ENCODE assay signal across 17 cellular contexts in the genomic region with DNA sequence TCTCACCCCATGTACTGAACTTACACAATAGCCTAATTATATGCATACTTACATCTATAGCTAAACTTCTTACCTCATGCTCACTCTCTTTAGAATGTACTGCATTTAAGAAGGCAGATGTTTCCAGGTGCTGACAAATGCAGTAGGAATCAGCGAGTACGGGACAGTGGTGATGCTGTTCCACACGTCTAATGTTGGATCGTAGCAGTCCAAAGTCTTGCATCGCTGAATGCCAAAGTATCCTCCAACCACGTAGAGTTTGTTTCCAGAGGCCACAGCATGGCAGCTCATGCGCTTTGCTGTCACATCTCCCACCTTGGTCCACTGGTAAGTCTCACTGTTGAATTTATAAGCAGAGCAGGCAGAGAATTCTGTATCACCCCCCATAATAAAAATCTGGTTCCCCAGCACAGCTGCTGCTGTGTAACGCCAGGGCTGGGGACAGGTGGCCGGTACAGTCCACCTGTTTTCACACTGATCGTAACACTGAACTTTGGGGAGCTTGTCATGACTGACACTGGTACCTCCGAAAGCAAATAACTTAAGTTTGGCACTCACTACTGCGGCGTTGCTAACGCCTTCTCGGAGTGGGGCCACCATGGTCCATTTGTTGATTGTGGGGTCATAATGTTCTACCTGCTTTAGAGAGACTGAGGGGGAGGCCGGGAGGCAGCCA.
"Had no signal": no experiment of that assay in that cellular context is flagged by ENCODE, and none has a peak within 500 bp of the region (broad histone marks: within the 10 kb centered on the region; RNA-seq: fewer than 3 reads in every experiment).

No MANE protein-coding gene starts in this region.

- H3K36me3 ChIP-seq: right atrium auricular region had no signal

- H3K27ac ChIP-seq: right atrium auricular region had no signal

- ATAC-seq: activated CD8-positive, alpha-beta T cell treated with anti-CD3 and anti-CD28 coated beads for 36 hours; activated T-cell treated with anti-CD3 and anti-CD28 coated beads, Interleukin-2, amount 50 U/mL, for 4 hours; left colon; stimulated activated naive CD8-positive, alpha-beta T cell treated with anti-CD3 and anti-CD28 coated beads, Interleukin-15, amount 100 ng/mL, for 72 hours; WTC11 had no signal

- H3K27ac Mint-ChIP-seq: activated CD8-positive, alpha-beta T cell treated with anti-CD3 and anti-CD28 coated beads for 36 hours; activated naive CD8-positive, alpha-beta T cell; stimulated activated naive CD8-positive, alpha-beta T cell treated with anti-CD3 and anti-CD28 coated beads, Interleukin-15, amount 100 ng/mL, for 72 hours; WTC11 had no signal

- H3K36me3 Mint-ChIP-seq: activated naive CD8-positive, alpha-beta T cell had no signal

- H3K4me3 ChIP-seq: lung, right atrium auricular region, testis had no signal

- DNase-seq: activated CD4-positive, alpha-beta T cell treated with anti-CD3 and anti-CD28 coated beads for 48 hours; activated CD8-positive, alpha-beta T cell treated with anti-CD3 and anti-CD28 coated beads for 36 hours; activated gamma-delta T cell treated with Interleukin-2 at 50 U/mL for 16 hours; activated T-cell treated with anti-CD3 and anti-CD28 coated beads, Interleukin-2, amount 50 U/mL, for 4 hours; amniotic stem cell; dermis blood vessel endothelial cell; left colon; midbrain; posterior cingulate gyrus; small intestine; stimulated activated naive CD8-positive, alpha-beta T cell treated with anti-CD3 and anti-CD28 coated beads, Interleukin-15, amount 100 ng/mL, for 72 hours; T-helper 2 cell; testis had no signal

- H3K27me3 ChIP-seq: right atrium auricular region, testis had no signal

- H3K9me3 ChIP-seq: right atrium auricular region, testis had no signal

- H3K9me3 Mint-ChIP-seq: activated CD8-positive, alpha-beta T cell treated with anti-CD3 and anti-CD28 coated beads for 36 hours; activated T-cell treated with anti-CD3 and anti-CD28 coated beads, Interleukin-2, amount 50 U/mL, for 4 hours; stimulated activated naive CD8-positive, alpha-beta T cell treated with anti-CD3 and anti-CD28 coated beads, Interleukin-15, amount 100 ng/mL, for 72 hours; WTC11 had no signal

- H3K4me3 Mint-ChIP-seq: activated CD8-positive, alpha-beta T cell treated with anti-CD3 and anti-CD28 coated beads for 36 hours; activated naive CD8-positive, alpha-beta T cell; activated T-cell treated with anti-CD3 and anti-CD28 coated beads, Interleukin-2, amount 50 U/mL, for 4 hours; stimulated activated naive CD8-positive, alpha-beta T cell treated with anti-CD3 and anti-CD28 coated beads, Interleukin-15, amount 100 ng/mL, for 72 hours; WTC11 had no signal
